ENCODE assay signal across 1 cellular context in genomic region chr18:50099725-50100414, GRCh38.
TF ChIP-seq lines count a peak whose summit lies in the region.

No MANE protein-coding gene starts in this region.

TF ChIP-seq in HepG2, 621 proteins besides CTCF, POLR2A, EP300 and RAD21 (continued from another document):
- TF ChIP-seq, protein P1, sequence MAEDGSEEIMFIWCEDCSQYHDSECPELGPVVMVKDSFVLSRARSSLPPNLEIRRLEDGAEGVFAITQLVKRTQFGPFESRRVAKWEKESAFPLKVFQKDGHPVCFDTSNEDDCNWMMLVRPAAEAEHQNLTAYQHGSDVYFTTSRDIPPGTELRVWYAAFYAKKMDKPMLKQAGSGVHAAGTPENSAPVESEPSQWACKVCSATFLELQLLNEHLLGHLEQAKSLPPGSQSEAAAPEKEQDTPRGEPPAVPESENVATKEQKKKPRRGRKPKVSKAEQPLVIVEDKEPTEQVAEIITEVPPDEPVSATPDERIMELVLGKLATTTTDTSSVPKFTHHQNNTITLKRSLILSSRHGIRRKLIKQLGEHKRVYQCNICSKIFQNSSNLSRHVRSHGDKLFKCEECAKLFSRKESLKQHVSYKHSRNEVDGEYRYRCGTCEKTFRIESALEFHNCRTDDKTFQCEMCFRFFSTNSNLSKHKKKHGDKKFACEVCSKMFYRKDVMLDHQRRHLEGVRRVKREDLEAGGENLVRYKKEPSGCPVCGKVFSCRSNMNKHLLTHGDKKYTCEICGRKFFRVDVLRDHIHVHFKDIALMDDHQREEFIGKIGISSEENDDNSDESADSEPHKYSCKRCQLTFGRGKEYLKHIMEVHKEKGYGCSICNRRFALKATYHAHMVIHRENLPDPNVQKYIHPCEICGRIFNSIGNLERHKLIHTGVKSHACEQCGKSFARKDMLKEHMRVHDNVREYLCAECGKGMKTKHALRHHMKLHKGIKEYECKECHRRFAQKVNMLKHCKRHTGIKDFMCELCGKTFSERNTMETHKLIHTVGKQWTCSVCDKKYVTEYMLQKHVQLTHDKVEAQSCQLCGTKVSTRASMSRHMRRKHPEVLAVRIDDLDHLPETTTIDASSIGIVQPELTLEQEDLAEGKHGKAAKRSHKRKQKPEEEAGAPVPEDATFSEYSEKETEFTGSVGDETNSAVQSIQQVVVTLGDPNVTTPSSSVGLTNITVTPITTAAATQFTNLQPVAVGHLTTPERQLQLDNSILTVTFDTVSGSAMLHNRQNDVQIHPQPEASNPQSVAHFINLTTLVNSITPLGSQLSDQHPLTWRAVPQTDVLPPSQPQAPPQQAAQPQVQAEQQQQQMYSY (CRISPR knock-in tag; IDR thresholded peaks at IDR 0.05): no peak
- TF ChIP-seq RBM22 (optimal IDR thresholded peaks at IDR 0.05; ENCODE audit: low read length) (no peak), TCF7 (IDR thresholded peaks at IDR 0.05; ENCODE audit: low read depth) (no peak), MEF2D (CRISPR knock-in tag; IDR thresholded peaks at IDR 0.05) (no peak), CAMTA2 (CRISPR knock-in tag; IDR thresholded peaks at IDR 0.05; ENCODE audit: borderline replicate concordance) (no peak), ARNTL (CRISPR knock-in tag; IDR thresholded peaks at IDR 0.05) (no peak), ZNF770 (CRISPR knock-in tag; IDR thresholded peaks at IDR 0.05) (no peak), TAF15 (IDR thresholded peaks at IDR 0.05; ENCODE audit: low read depth, low read length, poor library complexity, severe bottlenecking) (no peak)
